Comparison of ENCODE assay signal across 8 cellular contexts in genomic region chr9:694499-695154, GRCh38.
DNase-seq lines count a peak whose midpoint lies in the region; ATAC-seq and TF ChIP-seq lines count a peak whose summit lies in the region.

No MANE protein-coding gene starts in this region.

- CTCF ChIA-PET in CD8-positive, alpha-beta memory T cell (lab: Charles Lee): no interaction called here

- no peaks in the 10 kb centered on the region for H3K9me3 ChIP-seq in body of pancreas
- no peaks in the 10 kb centered on the region for H3K9me3 ChIP-seq in CD8-positive, alpha-beta memory T cell (ENCODE audit: low read length)

- TF ChIP-seq POLR2A in body of pancreas (IDR thresholded peaks at IDR 0.05): no peak

- H3K36me3 Mint-ChIP-seq in activated T-helper 2 cell treated with anti-CD3 and anti-CD28 coated beads, Interferon-gamma antibody, Interleukin-2, Interleukin-4, amounts not matched to agents 10 μg/mL and 5 μg/mL and 100 μg/mL, durations not matched to agents 14 hours and 24 hours and 36 hours (ENCODE audit: low read depth): no peaks in the 10 kb centered on the region
- no peaks in the 10 kb centered on the region for H3K36me3 Mint-ChIP-seq in CD8-positive, alpha-beta memory T cell

- POLR2A ChIA-PET in CD8-positive, alpha-beta memory T cell (lab: Charles Lee): no interaction called here

- H3K4me3 ChIP-seq in body of pancreas: no peak overlapping the region
- peak overlapping the region; percentile 50 for H3K4me3 ChIP-seq in retinal pigment epithelial cell (ENCODE audit: low read length)
- H3K4me3 ChIP-seq in CD8-positive, alpha-beta memory T cell (ENCODE audit: low read length): no peak overlapping the region

- H3K27me3 Mint-ChIP-seq in activated T-helper 2 cell treated with anti-CD3 and anti-CD28 coated beads, Interferon-gamma antibody, Interleukin-2, Interleukin-4, amounts not matched to agents 10 μg/mL and 5 μg/mL and 100 μg/mL, durations not matched to agents 14 hours and 24 hours and 36 hours (ENCODE audit: low read depth): peaks cover 2% of the 10 kb centered on the region
- H3K27me3 Mint-ChIP-seq in CD8-positive, alpha-beta memory T cell: peaks cover 3 to 22% of the 10 kb centered on the region in 2 donors

- peaks cover 6% of the 10 kb centered on the region for H3K4me1 Mint-ChIP-seq in activated T-helper 2 cell treated with anti-CD3 and anti-CD28 coated beads, Interferon-gamma antibody, Interleukin-2, Interleukin-4, amounts not matched to agents 10 μg/mL and 5 μg/mL and 100 μg/mL, durations not matched to agents 14 hours and 24 hours and 36 hours (ENCODE audit: low read depth)
- peaks cover 0 to 5% (median 0%) of the 10 kb centered on the region in 3 donors for H3K4me1 Mint-ChIP-seq in CD8-positive, alpha-beta memory T cell

- H3K36me3 ChIP-seq in body of pancreas (replicated peaks in 1 of 2; ENCODE audit: insufficient read depth in 1 of 2, low read depth in 2 of 2): no peaks in the 10 kb centered on the region
- H3K36me3 ChIP-seq in CD8-positive, alpha-beta memory T cell (ENCODE audit: insufficient read depth, low read length): no peaks in the 10 kb centered on the region

- H3K9me3 Mint-ChIP-seq in activated T-helper 2 cell treated with anti-CD3 and anti-CD28 coated beads, Interferon-gamma antibody, Interleukin-2, Interleukin-4, amounts not matched to agents 10 μg/mL and 5 μg/mL and 100 μg/mL, durations not matched to agents 14 hours and 24 hours and 36 hours: no peaks in the 10 kb centered on the region
- no peaks in the 10 kb centered on the region for H3K9me3 Mint-ChIP-seq in CD8-positive, alpha-beta memory T cell

- H3K4me3 Mint-ChIP-seq in activated T-helper 2 cell treated with anti-CD3 and anti-CD28 coated beads, Interferon-gamma antibody, Interleukin-2, Interleukin-4, amounts not matched to agents 10 μg/mL and 5 μg/mL and 100 μg/mL, durations not matched to agents 14 hours and 24 hours and 36 hours (ENCODE audit: low read depth): no peak overlapping the region
- no peak overlapping the region for H3K4me3 Mint-ChIP-seq in CD8-positive, alpha-beta memory T cell

- peak overlapping the region in 3 of 4 donors; percentile 43 to 81 (median 61) for H3K27ac ChIP-seq in body of pancreas
- no peak overlapping the region for H3K27ac ChIP-seq in CD8-positive, alpha-beta memory T cell (ENCODE audit: low read depth, low read length)

- TF ChIP-seq CTCF in body of pancreas (IDR thresholded peaks at IDR 0.05) (no peak), retinal pigment epithelial cell (conservative IDR thresholded peaks at IDR 0.05; ENCODE audit: low read depth, low read length) (no peak)

- H3K4me1 ChIP-seq in body of pancreas: peaks cover 16% of the 10 kb centered on the region
- H3K4me1 ChIP-seq in CD8-positive, alpha-beta memory T cell (ENCODE audit: insufficient read depth, low read length): no peaks in the 10 kb centered on the region

- no peak overlapping the region for H3K27ac Mint-ChIP-seq in activated T-helper 2 cell treated with anti-CD3 and anti-CD28 coated beads, Interferon-gamma antibody, Interleukin-2, Interleukin-4, amounts not matched to agents 10 μg/mL and 5 μg/mL and 100 μg/mL, durations not matched to agents 14 hours and 24 hours and 36 hours
- no peak overlapping the region for H3K27ac Mint-ChIP-seq in CD8-positive, alpha-beta memory T cell

- ATAC-seq in body of pancreas: peak; percentile 26

- 57 to 67% methylated on average over 8 of the region's 8 CpGs for WGBS in body of pancreas, 2 donors

- peak; percentile 95 for DNase-seq in ELR (ENCODE audit: low read depth)
- DNase-seq in body of pancreas: no peak
- DNase-seq in inferior parietal cortex (ENCODE audit: extremely low spot score): peak; percentile 80
- DNase-seq in retinal pigment epithelial cell (ENCODE audit: low read depth): no peak
- DNase-seq in T-helper 1 cell: no peak
- DNase-seq in activated CD8-positive, alpha-beta memory T cell treated with anti-CD3 and anti-CD28 coated beads, Interleukin-2, amount 50 U/mL, for 48 hours: no peak
- DNase-seq in activated T-helper 2 cell treated with anti-CD3 and anti-CD28 coated beads, Interferon-gamma antibody, Interleukin-2, Interleukin-4, amounts not matched to agents 10 μg/mL and 5 μg/mL and 100 μg/mL, durations not matched to agents 14 hours and 24 hours and 36 hours (ENCODE audit: low spot score): no peak
- no peak for DNase-seq in CD8-positive, alpha-beta memory T cell

- H3K27me3 ChIP-seq in body of pancreas: no peaks in the 10 kb centered on the region
- no peaks in the 10 kb centered on the region for H3K27me3 ChIP-seq in CD8-positive, alpha-beta memory T cell (ENCODE audit: insufficient read depth, low read length, poor library complexity, severe bottlenecking)

- intact Hi-C loops in body of pancreas (cut with DNase I): no loop called here
- intact Hi-C loops in activated T-helper 2 cell treated with anti-CD3 and anti-CD28 coated beads, Interferon-gamma antibody, Interleukin-2, Interleukin-4, amounts not matched to agents 10 μg/mL and 5 μg/mL and 100 μg/mL, durations not matched to agents 14 hours and 24 hours and 36 hours (cut with micrococcal nuclease): no loop called here

Comparison
In these comparisons a context has a peak if more than half of its experiments do, and no peak if none do; other contexts are left out.
1. DNase-seq: peak in ELR (single experiment) and inferior parietal cortex (single experiment); none in body of pancreas (0 of 4), retinal pigment epithelial cell (single experiment), T-helper 1 cell (0 of 5), activated CD8-positive, alpha-beta memory T cell treated with anti-CD3 and anti-CD28 coated beads, Interleukin-2, amount 50 U/mL, for 48 hours (single experiment), activated T-helper 2 cell treated with anti-CD3 and anti-CD28 coated beads, Interferon-gamma antibody, Interleukin-2, Interleukin-4, amounts not matched to agents 10 μg/mL and 5 μg/mL and 100 μg/mL, durations not matched to agents 14 hours and 24 hours and 36 hours (single experiment) and CD8-positive, alpha-beta memory T cell (0 of 5).